In genomic region chr2:184564092-184564491, GRCh38 we compare ENCODE assay signal across 28 cellular contexts. TPM values are rescaled to one million over a fixed set of nuclear protein-coding genes. Genes with fewer than 3 reads are reported as not detected.
"Had no signal": no experiment of that assay in that cellular context is flagged by ENCODE, and none has a peak within 500 bp of the region (broad histone marks: within the 10 kb centered on the region; RNA-seq: fewer than 3 reads in every experiment).

No MANE protein-coding gene starts in this region.

- ATAC-seq: activated CD8-positive, alpha-beta T cell treated with anti-CD3 and anti-CD28 coated beads, Interleukin-2, amount 10 ng/mL, durations not matched to agents 7 days and 5 days; activated naive CD4-positive, alpha-beta T cell treated with anti-CD3 and anti-CD28 coated beads, Interleukin-2, amount 50 U/mL, for 72 hours; activated T-cell treated with anti-CD3 and anti-CD28 coated beads, Interleukin-2, amount 50 U/mL, for 4 hours; Right ventricle myocardium inferior had no signal

- H2AFZ ChIP-seq: PC-9 had no signal

- H3K4me3 ChIP-seq: PC-9 had no signal

- H3K27ac ChIP-seq: PC-9, RWPE1 had no signal

- FAIRE-seq: bronchial epithelial cell, RCC 7860, TTC549 had no signal

- DNase-seq: activated CD4-positive, alpha-beta T cell treated with anti-CD3 and anti-CD28 coated beads, Interleukin-2, amount 10 ng/mL, durations not matched to agents 24 days and 14 days; activated CD4-positive, alpha-beta T cell treated with anti-CD3 and anti-CD28 coated beads, Interleukin-2, amount 50 U/mL, for 48 hours; activated CD8-positive, alpha-beta T cell treated with anti-CD3 and anti-CD28 coated beads, Interleukin-2, amount 10 ng/mL, durations not matched to agents 7 days and 5 days; activated gamma-delta T cell treated with Interleukin-2 at 50 U/mL for 16 hours; activated naive CD4-positive, alpha-beta T cell treated with anti-CD3 and anti-CD28 coated beads for 36 hours; activated T-cell treated with anti-CD3 and anti-CD28 coated beads for 4 hours; activated T-cell treated with anti-CD3 and anti-CD28 coated beads, Interleukin-2, amount 50 U/mL, for 4 hours; anterior cingulate cortex; caudate nucleus; cerebellar nuclear complex; Karpas-422; NCI-H1105; NCI-H1417 treated with DMSO at 0.1 percent for 48 hours; NCI-H187 treated with DMSO at 0.1 percent for 48 hours; NCI-H2081; NCI-H345; NCI-H524 treated with DMSO at 0.1 percent for 48 hours; PC-9; SIG-M5 had no signal

- H3K4me2 ChIP-seq: PC-9 had no signal

RNA-seq across cellular contexts. Expression of gene ZNF804A, which starts 34.2 kb away (rescaled TPM):
- total RNA-seq: activated CD4-positive, alpha-beta T cell treated with anti-CD3 and anti-CD28 coated beads, Interleukin-2, amount 10 ng/mL, durations not matched to agents 24 days and 14 days; activated CD8-positive, alpha-beta T cell treated with anti-CD3 and anti-CD28 coated beads, Interleukin-2, amount 10 ng/mL, durations not matched to agents 7 days and 5 days; activated naive CD4-positive, alpha-beta T cell treated with anti-CD3 and anti-CD28 coated beads for 36 hours; activated naive CD4-positive, alpha-beta T cell treated with anti-CD3 and anti-CD28 coated beads, Interleukin-2, amount 50 U/mL, for 72 hours; activated T-cell treated with anti-CD3 and anti-CD28 coated beads, Interleukin-2, amount 50 U/mL, for 4 hours; activated T-helper 1 cell treated with anti-CD3 and anti-CD28 coated beads, Interleukin-12 subunit alpha, Interleukin-12 subunit beta, Interleukin-2, Interleukin-4 antibody, amounts not matched to agents 30 ng/mL and 10 ng/mL and 1 ng/mL, durations not matched to agents 14 hours and 24 hours and 36 hours; bronchial epithelial cell; MCF 10A; PC-9; SK-MEL-5 had no signal
